In genomic region chr7:115223959-115224358, GRCh38 we compare ENCODE assay signal across 28 cellular contexts.
"Had no signal": no experiment of that assay in that cellular context is flagged by ENCODE, and none has a peak within 500 bp of the region (broad histone marks: within the 10 kb centered on the region; RNA-seq: fewer than 3 reads in every experiment).

No MANE protein-coding gene starts in this region.

- H3K4me2 ChIP-seq: smooth muscle cell had no signal

- H3K4me3 Mint-ChIP-seq: immature natural killer cell; mesothelial cell of epicardium; naive B cell; natural killer cell; stimulated activated memory B cell treated with anti-CD40 and anti-IgM and Interleukin-4, amounts not matched to agents 10 μg/mL and 1 μg/mL and 100 μg/mL, for 72 hours; stimulated activated naive CD8-positive, alpha-beta T cell treated with anti-CD3 and anti-CD28 coated beads, Interleukin-15, amount 100 ng/mL, for 72 hours; type B pancreatic cell had no signal

- H3K4me1 ChIP-seq: left lung, lower lobe of right lung, right atrium auricular region, right lobe of liver, tibial nerve, uterus had no signal

- ATAC-seq: left colon; left lung; lower lobe of right lung; natural killer cell; stimulated activated memory B cell treated with anti-CD40 and anti-IgM and Interleukin-4, amounts not matched to agents 10 μg/mL and 1 μg/mL and 100 μg/mL, for 72 hours; stimulated activated naive CD8-positive, alpha-beta T cell treated with anti-CD3 and anti-CD28 coated beads, Interleukin-15, amount 100 ng/mL, for 72 hours had no signal

- H3K4me3 ChIP-seq: left lung, lower lobe of right lung, ovary, right atrium auricular region, right lobe of liver, smooth muscle cell, tibial nerve, uterus had no signal

- H3K27me3 Mint-ChIP-seq: stimulated activated memory B cell treated with anti-CD40 and anti-IgM and Interleukin-4, amounts not matched to agents 10 μg/mL and 1 μg/mL and 100 μg/mL, for 72 hours; type B pancreatic cell had no signal

- DNase-seq: hypothalamus; immature natural killer cell; kidney; left colon; left lung; lower lobe of right lung; mammary epithelial cell; mesenchymal stem cell; naive B cell; natural killer cell; ovary; right lobe of liver; stimulated activated CD4-positive, alpha-beta T cell treated with anti-CD3 and anti-CD28 coated beads, Interleukin-1b, Interleukin-23, amount 100 ng/mL, for 48 hours; stimulated activated CD4-positive, alpha-beta T cell treated with anti-CD3 and anti-CD28 coated beads, Interleukin-2, amount 100 ng/mL, for 48 hours; stimulated activated CD4-positive, alpha-beta T cell treated with anti-CD3 and anti-CD28 coated beads, Interleukin-4, amount 100 ng/mL, for 4 hours; stimulated activated CD8-positive, alpha-beta memory T cell treated with anti-CD3 and anti-CD28 coated beads, Interleukin-4, amount 100 ng/mL, for 48 hours; stimulated activated naive CD4-positive, alpha-beta T cell treated with Interleukin-2 at 50 U/mL for 16 hours; stimulated activated naive CD8-positive, alpha-beta T cell treated with anti-CD3 and anti-CD28 coated beads, Interleukin-15, amount 100 ng/mL, for 72 hours; substantia nigra; uterus had no signal

- H3K4me1 Mint-ChIP-seq: naive B cell; natural killer cell; stimulated activated memory B cell treated with anti-CD40 and anti-IgM and Interleukin-4, amounts not matched to agents 10 μg/mL and 1 μg/mL and 100 μg/mL, for 72 hours; stimulated activated naive CD8-positive, alpha-beta T cell treated with anti-CD3 and anti-CD28 coated beads, Interleukin-15, amount 100 ng/mL, for 72 hours had no signal

- FAIRE-seq: islet of Langerhans, kidney had no signal

- H3K9me3 ChIP-seq: left lung, lower lobe of right lung, ovary, right atrium auricular region, right lobe of liver, tibial nerve, uterus had no signal

- H3K36me3 Mint-ChIP-seq: immature natural killer cell; mesothelial cell of epicardium; naive B cell; natural killer cell; stimulated activated memory B cell treated with anti-CD40 and anti-IgM and Interleukin-4, amounts not matched to agents 10 μg/mL and 1 μg/mL and 100 μg/mL, for 72 hours; type B pancreatic cell had no signal

- H3K36me3 ChIP-seq: left lung, lower lobe of right lung, ovary, right atrium auricular region, right lobe of liver, tibial nerve, uterus had no signal

- H3K9me3 Mint-ChIP-seq: mesothelial cell of epicardium; naive B cell; natural killer cell; stimulated activated memory B cell treated with anti-CD40 and anti-IgM and Interleukin-4, amounts not matched to agents 10 μg/mL and 1 μg/mL and 100 μg/mL, for 72 hours; stimulated activated naive CD8-positive, alpha-beta T cell treated with anti-CD3 and anti-CD28 coated beads, Interleukin-15, amount 100 ng/mL, for 72 hours had no signal

- H3K27ac Mint-ChIP-seq: immature natural killer cell; mesothelial cell of epicardium; naive B cell; natural killer cell; progenitor cell of endocrine pancreas; stimulated activated memory B cell treated with anti-CD40 and anti-IgM and Interleukin-4, amounts not matched to agents 10 μg/mL and 1 μg/mL and 100 μg/mL, for 72 hours; stimulated activated naive CD8-positive, alpha-beta T cell treated with anti-CD3 and anti-CD28 coated beads, Interleukin-15, amount 100 ng/mL, for 72 hours; type B pancreatic cell had no signal

- H3K27ac ChIP-seq: left lung, lower lobe of right lung, ovary, right atrium auricular region, right lobe of liver, tibial nerve, uterus had no signal

- H3K27me3 ChIP-seq: left lung, ovary, right atrium auricular region, right lobe of liver, tibial nerve, uterus had no signal
